ENCODE assay signal across 3 cellular contexts in genomic region chr20:15628954-15629353, GRCh38.
TF ChIP-seq lines count a peak whose summit lies in the region.

No MANE protein-coding gene starts in this region.

TF ChIP-seq in A549, 52 proteins besides CTCF, POLR2A, EP300 and RAD21:
- TF ChIP-seq MAFK (IDR thresholded peaks at IDR 0.05; ENCODE audit: partially characterized antibody), result peak; percentile 69
- TF ChIP-seq KDM1A (IDR thresholded peaks at IDR 0.05; ENCODE audit: low read depth), result no peak
- TF ChIP-seq MAZ (IDR thresholded peaks at IDR 0.05; ENCODE audit: borderline replicate concordance, low read depth, low read length), result no peak

TF ChIP-seq in IMR-90, 13 proteins besides CTCF, POLR2A, EP300 and RAD21:
- 0 out of 2 replicates have a peak, but pooled peaks have one; percentile 9 for TF ChIP-seq MAFK (IDR thresholded peaks at IDR 0.05; ENCODE audit: low read depth, low read length)
- no peak for TF ChIP-seq CEBPB (IDR thresholded peaks at IDR 0.05; ENCODE audit: low read depth, low read length)

TF ChIP-seq in H1, 55 proteins besides CTCF, POLR2A, EP300 and RAD21:
- no peak for TF ChIP-seq TAF1 (IDR thresholded peaks at IDR 0.05; ENCODE audit: low read depth, low read length)
- no peak for TF ChIP-seq SP2 (IDR thresholded peaks at IDR 0.05; ENCODE audit: low read length)
- no peak for TF ChIP-seq YY1 (IDR thresholded peaks at IDR 0.05; ENCODE audit: low read depth, low read length)
- TF ChIP-seq, protein P1, sequence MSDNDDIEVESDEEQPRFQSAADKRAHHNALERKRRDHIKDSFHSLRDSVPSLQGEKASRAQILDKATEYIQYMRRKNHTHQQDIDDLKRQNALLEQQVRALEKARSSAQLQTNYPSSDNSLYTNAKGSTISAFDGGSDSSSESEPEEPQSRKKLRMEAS (IDR thresholded peaks at IDR 0.05), result no peak
- no peak for TF ChIP-seq MAFK (IDR thresholded peaks at IDR 0.05; ENCODE audit: low read depth, low read length)
- TF ChIP-seq RFX5 (IDR thresholded peaks at IDR 0.05; ENCODE audit: borderline replicate concordance, low read depth, low read length), result no peak
- TF ChIP-seq RBBP5 (IDR thresholded peaks at IDR 0.05; ENCODE audit: borderline replicate concordance, low read depth, low read length), result no peak
